Comparison of ENCODE assay signal across 15 cellular contexts in genomic region chr16:57013268-57013667, GRCh38. TPM values are rescaled to one million over a fixed set of nuclear protein-coding genes. Genes with fewer than 3 reads are reported as not detected.
A peak's percentile ranks its signal among the peaks of the same experiment; 100 is the strongest.
DNase-seq lines count a peak whose midpoint lies in the region; TF ChIP-seq lines count a peak whose summit lies in the region.
"Had no signal": no experiment of that assay in that cellular context is flagged by ENCODE, and none has a peak within 500 bp of the region (broad histone marks: within the 10 kb centered on the region; RNA-seq: fewer than 3 reads in every experiment).

No MANE protein-coding gene starts in this region.

- TF ChIP-seq CTCF in astrocyte of the spinal cord (IDR thresholded peaks at IDR 0.05; ENCODE audit: low read depth, low read length) (no peak), neutrophil (IDR thresholded peaks at IDR 0.05) (no peak), type B pancreatic cell (conservative IDR thresholded peaks at IDR 0.05) (no peak)

- in situ Hi-C loops in astrocyte of the spinal cord (cut with HindIII; ENCODE audit: low sequenced_read_pairs): no loop called here

- no peak overlapping the region for H3K4me3 Mint-ChIP-seq in T-helper 1 cell treated with Interleukin-12 subunit alpha and Interleukin-12 subunit beta and Interleukin-4 antibody, amounts not matched to agents 30 μg/mL and 1 μg/mL, for 36 hours
- H3K4me3 Mint-ChIP-seq in type B pancreatic cell: no peak overlapping the region

- H3K4me3 ChIP-seq in astrocyte of the spinal cord (ENCODE audit: low read depth, low read length): no peak overlapping the region
- H3K4me3 ChIP-seq in neutrophil (ENCODE audit: low read depth in 1 of 2, low read length in 1 of 2): no peak overlapping the region
- H3K4me3 ChIP-seq: ascending aorta had no signal

- H3K4me1 Mint-ChIP-seq in T-helper 1 cell treated with Interleukin-12 subunit alpha and Interleukin-12 subunit beta and Interleukin-4 antibody, amounts not matched to agents 30 μg/mL and 1 μg/mL, for 36 hours (ENCODE audit: low read depth): peaks cover 61% of the 10 kb centered on the region
- no peaks in the 10 kb centered on the region for H3K4me1 Mint-ChIP-seq in type B pancreatic cell (ENCODE audit: unreplicated experiment)

- peaks cover 13 to 17% of the 10 kb centered on the region in 2 experiments for H3K4me1 ChIP-seq in neutrophil (ENCODE audit: control insufficient read depth in 1 of 2, insufficient read depth in 1 of 2, low read depth in 1 of 2, low read length in 1 of 2)
- H3K4me1 ChIP-seq: ascending aorta had no signal

- H3K36me3 Mint-ChIP-seq in T-helper 1 cell treated with Interleukin-12 subunit alpha and Interleukin-12 subunit beta and Interleukin-4 antibody, amounts not matched to agents 30 μg/mL and 1 μg/mL, for 36 hours (ENCODE audit: low read depth): peaks cover 48% of the 10 kb centered on the region
- H3K36me3 Mint-ChIP-seq in type B pancreatic cell: no peaks in the 10 kb centered on the region

- no peaks in the 10 kb centered on the region for H3K9me3 ChIP-seq in neutrophil
- H3K9me3 ChIP-seq: ascending aorta had no signal

- no peaks in the 10 kb centered on the region for H3K27me3 Mint-ChIP-seq in T-helper 1 cell treated with Interleukin-12 subunit alpha and Interleukin-12 subunit beta and Interleukin-4 antibody, amounts not matched to agents 30 μg/mL and 1 μg/mL, for 36 hours (ENCODE audit: low read depth)
- peaks cover 9% of the 10 kb centered on the region for H3K27me3 Mint-ChIP-seq in type B pancreatic cell

- no peak for DNase-seq in T-helper 1 cell
- peak; percentile 51 for DNase-seq in NCI-H226
- peak; percentile 56 for DNase-seq in astrocyte of the spinal cord (ENCODE audit: low read depth, low spot score)
- DNase-seq in globus pallidus (ENCODE audit: low spot score): no peak
- no peak for DNase-seq in type B pancreatic cell (ENCODE audit: extremely low spot score, unreplicated experiment)
- DNase-seq in retina: no peak
- DNase-seq: GDM1, left ventricle myocardium superior, posterior cingulate gyrus had no signal

- peak overlapping the region; percentile 68 for H3K27ac ChIP-seq in neutrophil
- H3K27ac ChIP-seq: 22Rv1, ascending aorta, VCaP had no signal

- peak overlapping the region; percentile 85 for H3K27ac Mint-ChIP-seq in T-helper 1 cell treated with Interleukin-12 subunit alpha and Interleukin-12 subunit beta and Interleukin-4 antibody, amounts not matched to agents 30 μg/mL and 1 μg/mL, for 36 hours
- no peak overlapping the region for H3K27ac Mint-ChIP-seq in type B pancreatic cell

- peaks cover 18% of the 10 kb centered on the region for H3K36me3 ChIP-seq in neutrophil

- no peaks in the 10 kb centered on the region for H3K9me3 Mint-ChIP-seq in T-helper 1 cell treated with Interleukin-12 subunit alpha and Interleukin-12 subunit beta and Interleukin-4 antibody, amounts not matched to agents 30 μg/mL and 1 μg/mL, for 36 hours
- no peaks in the 10 kb centered on the region for H3K9me3 Mint-ChIP-seq in type B pancreatic cell

- H3K27me3 ChIP-seq in neutrophil: no peaks in the 10 kb centered on the region
- H3K27me3 ChIP-seq: ascending aorta had no signal

RNA-seq across cellular contexts. Expression of gene NLRC5, which starts 23.9 kb away (rescaled TPM):
- 1.7 and 2.7 TPM in 2 replicates for total RNA-seq in type B pancreatic cell (ENCODE audit: low replicate concordance)

RNA-seq across cellular contexts. Expression of gene CETP, which starts 51.5 kb away (rescaled TPM):
- not detected in 2 replicates for total RNA-seq in type B pancreatic cell (ENCODE audit: low replicate concordance)
- total RNA-seq: ascending aorta, fibroblast of lung had no signal

Comparison
In these comparisons a context has a peak if more than half of its experiments do, and no peak if none do; other contexts are left out.
1. DNase-seq: peak in NCI-H226 (single experiment) and astrocyte of the spinal cord (single experiment); none in T-helper 1 cell (0 of 5), globus pallidus (single experiment), type B pancreatic cell (single experiment) and retina (single experiment).